In the genomic region with DNA sequence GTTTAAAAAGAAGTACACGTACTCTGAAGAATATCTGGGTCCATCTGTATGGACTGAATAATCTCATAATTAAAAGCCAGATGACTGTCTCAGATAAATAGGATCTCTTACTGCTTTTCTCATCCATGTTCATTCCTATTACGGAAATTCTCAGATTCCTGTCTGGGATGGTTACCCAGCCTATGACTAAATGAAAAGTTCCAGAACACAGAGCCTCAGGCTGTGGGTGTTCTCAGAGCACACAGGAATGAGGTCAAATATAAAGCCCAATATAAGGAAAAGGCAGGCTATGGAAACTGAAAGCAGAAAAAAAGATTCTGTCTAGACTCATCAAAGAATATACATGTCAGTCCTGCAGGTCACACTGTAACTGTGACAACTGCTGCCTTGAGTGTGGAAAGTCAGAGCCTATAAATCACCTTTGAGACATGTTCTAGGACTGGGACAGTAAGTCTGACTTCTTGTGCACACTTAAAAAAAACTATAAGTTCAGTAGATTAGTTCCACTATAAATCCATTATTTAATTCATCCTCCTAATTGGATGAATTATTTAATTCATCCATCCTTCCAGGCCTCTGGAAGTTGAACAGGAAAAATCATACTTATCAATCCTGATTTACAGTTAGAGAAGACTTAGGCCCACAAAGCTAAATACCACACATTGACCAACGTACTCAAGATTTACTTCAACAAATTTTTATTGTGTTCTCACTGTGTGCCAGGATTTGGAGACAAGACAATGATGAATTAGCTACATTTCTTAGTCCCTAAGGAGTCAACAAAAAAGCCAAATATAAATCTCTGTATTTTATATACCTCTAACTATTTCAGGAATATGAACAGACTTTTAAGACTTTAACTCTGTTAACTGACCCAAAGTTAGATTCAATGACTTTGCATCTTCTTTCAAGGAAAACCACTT, we compare ENCODE assay signal across 11 cellular contexts.
A peak's percentile ranks its signal among the peaks of the same experiment; 100 is the strongest.
DNase-seq lines count a peak whose midpoint lies in the region; ATAC-seq and TF ChIP-seq lines count a peak whose summit lies in the region.
"Had no signal": no experiment of that assay in that cellular context is flagged by ENCODE, and none has a peak within 500 bp of the region (broad histone marks: within the 10 kb centered on the region; RNA-seq: fewer than 3 reads in every experiment).

No MANE protein-coding gene starts in this region.

- peaks cover 29 to 65% of the 10 kb centered on the region in 2 experiments for H3K79me1 ChIP-seq in IMR-90 (ENCODE audit: low read depth in 1 of 2, low read length in 2 of 2)

- no peak overlapping the region for H2AK9ac ChIP-seq in IMR-90 (replicated peaks; ENCODE audit: low read depth, low read length, poor library complexity)

- TF ChIP-seq POLR2A in IMR-90 (IDR thresholded peaks at IDR 0.05; ENCODE audit: low read depth, low read length) (no peak), body of pancreas (IDR thresholded peaks at IDR 0.05) (no peak)

- peak; percentile 1; the same call in 1 of the 2 replicates for TF ChIP-seq RAD21 in IMR-90 (IDR thresholded peaks at IDR 0.05; ENCODE audit: low read length)

- CTCF ChIA-PET in IMR-90 (lab: Yijun Ruan, JAX) (interaction anchor here (0.8 to 1.3 kb wide), 2 partner anchors 147 to 226 kb away, joined by 3 to 8 read pairs; no protein-coding TSS in a partner anchor), Caco-2 (lab: Charles Lee) (interaction anchor here (0.6 kb wide), 1 partner anchor 87 kb away, joined by 3 read pairs; no protein-coding TSS in a partner anchor)

- no peak overlapping the region for H3K4me3 ChIP-seq in IMR-90 (ENCODE audit: insufficient read depth, low read depth, low read length)
- no peak overlapping the region for H3K4me3 ChIP-seq in astrocyte of the spinal cord (ENCODE audit: low read depth, low read length)
- H3K4me3 ChIP-seq in hepatocyte = no peak overlapping the region
- no peak overlapping the region for H3K4me3 ChIP-seq in smooth muscle cell
- no peak overlapping the region for H3K4me3 ChIP-seq in body of pancreas
- H3K4me3 ChIP-seq in Caco-2 (ENCODE audit: low read depth, low read length) = no peak overlapping the region
- H3K4me3 ChIP-seq: GM12878, lung had no signal

- no peak overlapping the region for H2BK20ac ChIP-seq in IMR-90 (ENCODE audit: low read depth, low read length)

- H3K4me3 Mint-ChIP-seq in Caco-2 (ENCODE audit: unreplicated experiment) = no peak overlapping the region

- H3K79me2 ChIP-seq in hepatocyte (peaks cover 22% of the 10 kb centered on the region), smooth muscle cell (ENCODE audit: low read depth) (peaks cover 46% of the 10 kb centered on the region)

- in situ Hi-C loops in IMR-90 (cut with MboI; ENCODE audit: low sequenced_read_pairs) (no loop called here), astrocyte of the spinal cord (cut with HindIII; ENCODE audit: low sequenced_read_pairs) (no loop called here)

- H3K27me3 ChIP-seq in IMR-90 (ENCODE audit: control insufficient read depth, insufficient read depth, low read length) = no peaks in the 10 kb centered on the region
- no peaks in the 10 kb centered on the region for H3K27me3 ChIP-seq in hepatocyte
- no peaks in the 10 kb centered on the region for H3K27me3 ChIP-seq in smooth muscle cell (ENCODE audit: low read depth)
- H3K27me3 ChIP-seq in body of pancreas = no peaks in the 10 kb centered on the region
- no peaks in the 10 kb centered on the region; the same call in 1 of the 2 replicates for H3K27me3 ChIP-seq in Caco-2 (replicated peaks; ENCODE audit: control insufficient read depth, insufficient read depth, low read length)

- no CpG with 5 or more reads among the region's 3 CpGs for WGBS in IMR-90 (ENCODE audit: extremely low coverage in 2 of 2, insufficient read length in 1 of 2), 2 experiments
- 54% methylated on average over 3 of the region's 3 CpGs for WGBS in hepatocyte (ENCODE audit: low lambda C conversion rate, missing lambda C conversion rate)
- WGBS in smooth muscle cell (ENCODE audit: low lambda C conversion rate) = 7% methylated on average over 3 of the region's 3 CpGs
- WGBS in body of pancreas, 2 donors = 83 to 84% methylated on average over 3 of the region's 3 CpGs

- intact Hi-C loops in IMR-90 (cut with micrococcal nuclease) (no loop called here), body of pancreas (cut with DNase I) (no loop called here), Caco-2 (cut with micrococcal nuclease; ENCODE audit: unreplicated experiment) (no loop called here)

- H3K36me3 Mint-ChIP-seq in Caco-2 (ENCODE audit: insufficient read depth, unreplicated experiment) = peaks cover 22% of the 10 kb centered on the region

- H3K4me1 ChIP-seq in IMR-90 (ENCODE audit: control insufficient read depth, insufficient read depth, low read length) (peaks cover 9% of the 10 kb centered on the region), hepatocyte (ENCODE audit: insufficient read depth) (peaks cover 40% of the 10 kb centered on the region), smooth muscle cell (ENCODE audit: low read depth) (peaks cover 24% of the 10 kb centered on the region), body of pancreas (peaks cover 20% of the 10 kb centered on the region), Caco-2 (peaks cover 24% of the 10 kb centered on the region)

- peaks cover 9% of the 10 kb centered on the region; the same call in 1 of the 2 replicates for H3K9me1 ChIP-seq in IMR-90 (ENCODE audit: insufficient read depth, low read length)

- H3K56ac ChIP-seq in IMR-90 (ENCODE audit: extremely low read depth, insufficient read depth, low read length) = no peak overlapping the region

- H3K4me2 ChIP-seq in IMR-90 (ENCODE audit: low read depth, low read length) (peak overlapping the region; percentile 22; the same call in 1 of the 2 replicates), hepatocyte (no peak overlapping the region), smooth muscle cell (peak overlapping the region; percentile 61)

- H4K8ac ChIP-seq in IMR-90 (ENCODE audit: low read depth in 2 of 2, low read length in 2 of 2) = 0 out of 4 replicates have a peak overlapping the region, but pooled peaks of 1 of the 2 experiments have one; percentile 31

- H3K4ac ChIP-seq in IMR-90 (ENCODE audit: low read depth, low read length) = peak overlapping the region; percentile 61; the same call in 1 of the 2 replicates

- no peaks in the 10 kb centered on the region for H3K9me2 ChIP-seq in hepatocyte (replicated peaks; ENCODE audit: insufficient read depth)

- H2BK5ac ChIP-seq in IMR-90 (ENCODE audit: low read depth, low read length, poor library complexity, severe bottlenecking) = peak overlapping the region; percentile 89

- POLR2A ChIA-PET in IMR-90 (lab: Charles Lee; ENCODE audit: unreplicated experiment) (no interaction called here), Caco-2 (lab: Charles Lee) (no interaction called here)

- peak overlapping the region; percentile 74; the same call in 1 of the 2 replicates for H3K18ac ChIP-seq in IMR-90 (ENCODE audit: low read depth, low read length)

- H3K9me3 Mint-ChIP-seq in Caco-2 (ENCODE audit: unreplicated experiment) = no peaks in the 10 kb centered on the region

- dilution Hi-C loops in IMR-90 (cut with HindIII; ENCODE audit: low sequenced_read_pairs, unreplicated experiment) = no loop called here

- H3K9ac ChIP-seq in IMR-90 (ENCODE audit: low read depth, low read length) (peak overlapping the region; percentile 36), smooth muscle cell (ENCODE audit: low read depth) (peak overlapping the region; percentile 80)

- peak overlapping the region; percentile 30; the same call in 1 of the 3 replicates for H2BK15ac ChIP-seq in IMR-90 (ENCODE audit: low read depth, low read length)

- H2AK5ac ChIP-seq in IMR-90 (ENCODE audit: low read depth, low read length) = peak overlapping the region; percentile 83

- BruUV-seq in IMR-90 (replicated peaks; lab: Mats Ljungman, UMichigan) (no TSS peak), Caco-2 (replicated peaks; lab: Mats Ljungman, UMichigan) (no TSS peak)

- DNase-seq in IMR-90 (peak; percentile 70), astrocyte of the spinal cord (ENCODE audit: low read depth, low spot score) (peak; percentile 62), hepatocyte (ENCODE audit: low spot score) (peak; percentile 31), smooth muscle cell (lab: John Stamatoyannopoulos, UW; ENCODE audit: unreplicated experiment) (no peak), body of pancreas (no peak), Caco-2 (no peak)
- DNase-seq: SW 1271 had no signal

- no peak for TF ChIP-seq CTCF in IMR-90 (conservative IDR thresholded peaks at IDR 0.05; ENCODE audit: low read depth, low read length)
- no peak for TF ChIP-seq CTCF in astrocyte of the spinal cord (IDR thresholded peaks at IDR 0.05; ENCODE audit: low read depth, low read length)
- no peak for TF ChIP-seq CTCF in hepatocyte (IDR thresholded peaks at IDR 0.05; ENCODE audit: poor library complexity)
- TF ChIP-seq CTCF in smooth muscle cell (IDR thresholded peaks at IDR 0.05; ENCODE audit: borderline replicate concordance, insufficient read depth, poor library complexity, severe bottlenecking) = no peak
- no peak for TF ChIP-seq CTCF in body of pancreas (IDR thresholded peaks at IDR 0.05)
- TF ChIP-seq CTCF in Caco-2 (IDR thresholded peaks at IDR 0.05; ENCODE audit: insufficient read depth in 1 of 2, low read depth in 1 of 2, low read length in 1 of 2, severe bottlenecking in 1 of 2, unreplicated experiment in 1 of 2) = no peak

- H3K23ac ChIP-seq in IMR-90 (ENCODE audit: low read depth, low read length) = 0 out of 2 replicates have a peak overlapping the region, but pooled peaks have one; percentile 34

- H3K27ac ChIP-seq in IMR-90 (ENCODE audit: insufficient read depth, low read length) (0 out of 2 replicates have a peak overlapping the region, but pooled peaks have one; percentile 38), hepatocyte (peak overlapping the region; percentile 93), smooth muscle cell (ENCODE audit: low read depth) (peak overlapping the region; percentile 97), body of pancreas (no peak overlapping the region)

- H3K14ac ChIP-seq in IMR-90 (replicated peaks; ENCODE audit: low read depth, low read length) = peak overlapping the region; percentile 43; the same call in 1 of the 2 replicates

- H4K5ac ChIP-seq in IMR-90 (ENCODE audit: low read depth, low read length) = no peak overlapping the region; the same call in 1 of the 2 replicates

- H4K91ac ChIP-seq in IMR-90 (ENCODE audit: insufficient read depth, low read depth, low read length) = no peak overlapping the region

- H3K4me1 Mint-ChIP-seq in Caco-2 (ENCODE audit: low read depth, unreplicated experiment) = peaks cover 14% of the 10 kb centered on the region

- H3K36me3 ChIP-seq in IMR-90 (ENCODE audit: control insufficient read depth, insufficient read depth, low read length) = peaks cover 31% of the 10 kb centered on the region
- no peaks in the 10 kb centered on the region for H3K36me3 ChIP-seq in hepatocyte (replicated peaks; ENCODE audit: insufficient read depth, low read depth)
- no peaks in the 10 kb centered on the region for H3K36me3 ChIP-seq in smooth muscle cell (ENCODE audit: low read depth)
- H3K36me3 ChIP-seq in body of pancreas (replicated peaks in 1 of 2; ENCODE audit: insufficient read depth in 1 of 2, low read depth in 2 of 2) = peaks cover 0 to 14% of the 10 kb centered on the region in 2 donors
- H3K36me3 ChIP-seq in Caco-2 (ENCODE audit: control insufficient read depth, insufficient read depth, low read length) = no peaks in the 10 kb centered on the region

- H3K9me3 ChIP-seq in IMR-90 (ENCODE audit: control insufficient read depth, insufficient read depth, low read length) (no peaks in the 10 kb centered on the region), hepatocyte (ENCODE audit: low read depth) (no peaks in the 10 kb centered on the region), smooth muscle cell (replicated peaks; ENCODE audit: low read depth) (no peaks in the 10 kb centered on the region), body of pancreas (no peaks in the 10 kb centered on the region), Caco-2 (no peaks in the 10 kb centered on the region)

- H4K20me1 ChIP-seq in IMR-90 (ENCODE audit: insufficient read depth, low read length) (peaks cover 4% of the 10 kb centered on the region; the same call in 1 of the 2 replicates), hepatocyte (ENCODE audit: insufficient read depth, poor library complexity, severe bottlenecking) (no peaks in the 10 kb centered on the region), smooth muscle cell (ENCODE audit: low read depth) (no peaks in the 10 kb centered on the region)

- no peak overlapping the region for H3K27ac Mint-ChIP-seq in Caco-2 (ENCODE audit: unreplicated experiment)

- H3F3A ChIP-seq in smooth muscle cell (ENCODE audit: low read depth) = peaks cover 28% of the 10 kb centered on the region

- H2AFZ ChIP-seq in IMR-90 (replicated peaks; ENCODE audit: low read length, poor library complexity) (no peak overlapping the region), hepatocyte (no peak overlapping the region), smooth muscle cell (ENCODE audit: low read depth) (no peak overlapping the region)

- no peaks in the 10 kb centered on the region for H3K27me3 Mint-ChIP-seq in Caco-2 (ENCODE audit: insufficient read depth, unreplicated experiment)

- ATAC-seq in IMR-90 (ENCODE audit: low read depth) (peak; percentile 42), body of pancreas (no peak), HG02678 (IDR thresholded peaks at IDR 0.05; ENCODE audit: unreplicated experiment) (no peak)
- ATAC-seq in activated CD4-positive, CD25-positive, alpha-beta regulatory T cell treated with anti-CD3 and anti-CD28 coated beads, Interleukin-2, amount 50 U/mL, for 24 hours = no peak
- ATAC-seq: GM12878 had no signal

- peak overlapping the region; percentile 46; the same call in 1 of the 2 replicates for H2BK120ac ChIP-seq in IMR-90 (ENCODE audit: low read depth, low read length)

Comparison
In these comparisons a context has a peak if more than half of its experiments do, and no peak if none do; other contexts are left out.
1. DNase-seq: peak in IMR-90 (single experiment), astrocyte of the spinal cord (single experiment) and hepatocyte (single experiment); none in smooth muscle cell (single experiment), body of pancreas (0 of 4) and Caco-2 (0 of 2).
2. H3K27ac ChIP-seq: peak in IMR-90 (single experiment), hepatocyte (single experiment) and smooth muscle cell (single experiment); none in body of pancreas (0 of 4).